In genomic region chr20:50085481-50086365, GRCh38 we compare ENCODE assay signal across 1 cellular context.
TF ChIP-seq lines count a peak whose summit lies in the region.

No MANE protein-coding gene starts in this region.

TF ChIP-seq in GM12878, 131 proteins besides CTCF, POLR2A, EP300 and RAD21 (continued from another document):
- TF ChIP-seq REST (IDR thresholded peaks at IDR 0.05; ENCODE audit: low read depth, low read length) = no peak
- TF ChIP-seq IKZF2 (IDR thresholded peaks at IDR 0.05) = no peak
- TF ChIP-seq TCF12 (IDR thresholded peaks at IDR 0.05; ENCODE audit: low read depth, low read length) = no peak
- TF ChIP-seq SPI1 (IDR thresholded peaks at IDR 0.05; ENCODE audit: borderline replicate concordance, insufficient read depth, low read depth, low read length) = peak; percentile 14; the same call in 1 of the 2 replicates
- TF ChIP-seq LARP7 (IDR thresholded peaks at IDR 0.05) = no peak
- TF ChIP-seq TCF7 (IDR thresholded peaks at IDR 0.05; ENCODE audit: borderline replicate concordance) = no peak
- TF ChIP-seq YY1 (IDR thresholded peaks at IDR 0.05; ENCODE audit: low read depth, low read length) = no peak
- TF ChIP-seq PAX5 (IDR thresholded peaks at IDR 0.05; ENCODE audit: borderline replicate concordance, low read depth, low read length) = no peak
- TF ChIP-seq RUNX3 (IDR thresholded peaks at IDR 0.05; ENCODE audit: low read length) = no peak
- TF ChIP-seq ELK1 (IDR thresholded peaks at IDR 0.05; ENCODE audit: low read depth, low read length) = no peak
- no peak for TF ChIP-seq SMAD5 (IDR thresholded peaks at IDR 0.05; ENCODE audit: low read depth)
- TF ChIP-seq SREBF1 (IDR thresholded peaks at IDR 0.05; ENCODE audit: low read length) = no peak
- no peak for TF ChIP-seq NFYA (IDR thresholded peaks at IDR 0.05; ENCODE audit: borderline replicate concordance, low read depth, low read length)
- no peak for TF ChIP-seq IRF4 (IDR thresholded peaks at IDR 0.05; ENCODE audit: low read depth, low read length)
- TF ChIP-seq MLLT1 (IDR thresholded peaks at IDR 0.05) = no peak
- no peak for TF ChIP-seq ZZZ3 (IDR thresholded peaks at IDR 0.05; ENCODE audit: control insufficient read depth, insufficient read length, low read depth)
